8 cellular contexts compared by ENCODE assay signal in genomic region chr16:47416869-47417268, GRCh38.
"Had no signal": no experiment of that assay in that cellular context is flagged by ENCODE, and none has a peak within 500 bp of the region (broad histone marks: within the 10 kb centered on the region; RNA-seq: fewer than 3 reads in every experiment).

No MANE protein-coding gene starts in this region.

- FAIRE-seq: H1, H54, HTR-8/SVneo, K562 had no signal

- H3K9me3 Mint-ChIP-seq: GM23338, H9 had no signal

- H3K4me1 Mint-ChIP-seq: GM23338, H9 had no signal

- H3K4me3 ChIP-seq: GM23338, K562 had no signal

- H3K27ac Mint-ChIP-seq: GM23338 had no signal

- H2AFZ ChIP-seq: GM23338 had no signal

- H3K4me3 Mint-ChIP-seq: GM23338, H9 had no signal

- H3K4me2 ChIP-seq: GM23338 had no signal

- ATAC-seq: GM23338, K562 had no signal

- DNase-seq: H9, HCEC 1CT, IMR-90 had no signal
